ENCODE assay signal across 2 cellular contexts in the genomic region with DNA sequence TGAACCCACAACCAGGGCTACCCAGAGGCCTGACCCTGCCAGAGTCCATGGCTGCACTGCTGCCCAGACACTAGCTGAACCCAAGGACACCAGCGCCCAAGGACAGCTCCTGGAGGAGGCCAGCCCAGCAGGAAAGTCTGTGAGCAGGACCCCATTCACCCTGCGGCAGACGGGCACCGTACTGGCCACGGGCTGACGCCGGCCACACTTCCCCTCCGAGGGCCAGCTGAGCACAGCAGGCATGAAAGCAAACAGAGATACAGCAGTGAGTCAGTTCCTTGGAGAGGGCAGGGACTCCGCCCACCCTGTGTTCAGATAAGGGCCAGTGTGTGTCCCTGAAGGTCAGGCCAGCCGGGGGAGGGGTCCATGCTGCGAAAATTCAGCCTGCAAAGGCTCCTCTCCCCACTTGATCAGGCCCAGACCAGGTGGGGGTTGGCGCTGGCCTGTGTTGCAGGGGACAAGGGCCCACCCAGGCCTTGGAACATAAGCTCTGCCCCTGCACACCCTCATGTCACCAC.
TF ChIP-seq lines count a peak whose summit lies in the region.

No MANE protein-coding gene starts in this region.

TF ChIP-seq in SK-N-SH, 30 proteins besides CTCF, POLR2A, EP300 and RAD21 (continued from another document):
- TF ChIP-seq, protein P1, sequence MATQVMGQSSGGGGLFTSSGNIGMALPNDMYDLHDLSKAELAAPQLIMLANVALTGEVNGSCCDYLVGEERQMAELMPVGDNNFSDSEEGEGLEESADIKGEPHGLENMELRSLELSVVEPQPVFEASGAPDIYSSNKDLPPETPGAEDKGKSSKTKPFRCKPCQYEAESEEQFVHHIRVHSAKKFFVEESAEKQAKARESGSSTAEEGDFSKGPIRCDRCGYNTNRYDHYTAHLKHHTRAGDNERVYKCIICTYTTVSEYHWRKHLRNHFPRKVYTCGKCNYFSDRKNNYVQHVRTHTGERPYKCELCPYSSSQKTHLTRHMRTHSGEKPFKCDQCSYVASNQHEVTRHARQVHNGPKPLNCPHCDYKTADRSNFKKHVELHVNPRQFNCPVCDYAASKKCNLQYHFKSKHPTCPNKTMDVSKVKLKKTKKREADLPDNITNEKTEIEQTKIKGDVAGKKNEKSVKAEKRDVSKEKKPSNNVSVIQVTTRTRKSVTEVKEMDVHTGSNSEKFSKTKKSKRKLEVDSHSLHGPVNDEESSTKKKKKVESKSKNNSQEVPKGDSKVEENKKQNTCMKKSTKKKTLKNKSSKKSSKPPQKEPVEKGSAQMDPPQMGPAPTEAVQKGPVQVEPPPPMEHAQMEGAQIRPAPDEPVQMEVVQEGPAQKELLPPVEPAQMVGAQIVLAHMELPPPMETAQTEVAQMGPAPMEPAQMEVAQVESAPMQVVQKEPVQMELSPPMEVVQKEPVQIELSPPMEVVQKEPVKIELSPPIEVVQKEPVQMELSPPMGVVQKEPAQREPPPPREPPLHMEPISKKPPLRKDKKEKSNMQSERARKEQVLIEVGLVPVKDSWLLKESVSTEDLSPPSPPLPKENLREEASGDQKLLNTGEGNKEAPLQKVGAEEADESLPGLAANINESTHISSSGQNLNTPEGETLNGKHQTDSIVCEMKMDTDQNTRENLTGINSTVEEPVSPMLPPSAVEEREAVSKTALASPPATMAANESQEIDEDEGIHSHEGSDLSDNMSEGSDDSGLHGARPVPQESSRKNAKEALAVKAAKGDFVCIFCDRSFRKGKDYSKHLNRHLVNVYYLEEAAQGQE (IDR thresholded peaks at IDR 0.05; ENCODE audit: low read depth, low read length) = no peak
TF ChIP-seq in SK-N-SH: peak in this region for 1.

TF ChIP-seq in SK-N-SH treated with all-trans-retinoic acid at 6 μM for 48 hours, 23 proteins besides CTCF, POLR2A, EP300 and RAD21 (continued from another document):
- TF ChIP-seq, protein P2, sequence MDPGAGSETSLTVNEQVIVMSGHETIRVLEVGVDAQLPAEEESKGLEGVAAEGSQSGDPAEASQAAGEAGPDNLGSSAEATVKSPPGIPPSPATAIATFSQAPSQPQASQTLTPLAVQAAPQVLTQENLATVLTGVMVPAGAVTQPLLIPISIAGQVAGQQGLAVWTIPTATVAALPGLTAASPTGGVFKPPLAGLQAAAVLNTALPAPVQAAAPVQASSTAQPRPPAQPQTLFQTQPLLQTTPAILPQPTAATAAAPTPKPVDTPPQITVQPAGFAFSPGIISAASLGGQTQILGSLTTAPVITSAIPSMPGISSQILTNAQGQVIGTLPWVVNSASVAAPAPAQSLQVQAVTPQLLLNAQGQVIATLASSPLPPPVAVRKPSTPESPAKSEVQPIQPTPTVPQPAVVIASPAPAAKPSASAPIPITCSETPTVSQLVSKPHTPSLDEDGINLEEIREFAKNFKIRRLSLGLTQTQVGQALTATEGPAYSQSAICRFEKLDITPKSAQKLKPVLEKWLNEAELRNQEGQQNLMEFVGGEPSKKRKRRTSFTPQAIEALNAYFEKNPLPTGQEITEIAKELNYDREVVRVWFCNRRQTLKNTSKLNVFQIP (CRISPR knock-in tag; IDR thresholded peaks at IDR 0.05; ENCODE audit: borderline replicate concordance, low read depth) = no peak
